Comparison of ENCODE assay signal across 12 cellular contexts in genomic region chr11:35275808-35276170, GRCh38.
DNase-seq lines count a peak whose midpoint lies in the region; ATAC-seq lines count a peak whose summit lies in the region.
"Had no signal": no experiment of that assay in that cellular context is flagged by ENCODE, and none has a peak within 500 bp of the region (broad histone marks: within the 10 kb centered on the region; RNA-seq: fewer than 3 reads in every experiment).

No MANE protein-coding gene starts in this region.

- H3K4me1 Mint-ChIP-seq in dendritic cell treated with granulocyte-macrophage colony-stimulating factor and Interleukin-4, amounts not matched to agents 40 ng/mL and 50 ng/mL, for 4 days (ENCODE audit: low read depth), result peaks cover 71% of the 10 kb centered on the region
- H3K4me1 Mint-ChIP-seq: neural crest cell had no signal

- DNase-seq in AG08395 (ENCODE audit: low spot score) (peak; percentile 43), RPMI7951 (ENCODE audit: low read depth) (peak; percentile 35), pons (ENCODE audit: low spot score) (peak; percentile 56), SKM-1 treated with dmso at 0.1 percent for 144 hours (lab: John Stamatoyannopoulos, UW; ENCODE audit: unreplicated experiment) (no peak)
- DNase-seq: activated CD8-positive, alpha-beta memory T cell treated with anti-CD3 and anti-CD28 coated beads, Interleukin-2, amount 10 ng/mL, durations not matched to agents 7 days and 5 days; SIG-M5 had no signal

- no peak overlapping the region for H3K4me3 Mint-ChIP-seq in dendritic cell treated with granulocyte-macrophage colony-stimulating factor and Interleukin-4, amounts not matched to agents 40 ng/mL and 50 ng/mL, for 4 days
- H3K4me3 Mint-ChIP-seq: activated CD8-positive, alpha-beta memory T cell treated with anti-CD3 and anti-CD28 coated beads, Interleukin-2, amount 10 ng/mL, durations not matched to agents 7 days and 5 days; neural crest cell had no signal

- no peaks in the 10 kb centered on the region for H3K9me3 Mint-ChIP-seq in dendritic cell treated with granulocyte-macrophage colony-stimulating factor and Interleukin-4, amounts not matched to agents 40 ng/mL and 50 ng/mL, for 4 days
- H3K9me3 Mint-ChIP-seq: neural crest cell had no signal

- H3K27me3 Mint-ChIP-seq in dendritic cell treated with granulocyte-macrophage colony-stimulating factor and Interleukin-4, amounts not matched to agents 40 ng/mL and 50 ng/mL, for 4 days, result no peaks in the 10 kb centered on the region

- intact Hi-C loops in dendritic cell treated with granulocyte-macrophage colony-stimulating factor and Interleukin-4, amounts not matched to agents 40 ng/mL and 50 ng/mL, for 4 days (cut with micrococcal nuclease), result no loop called here

- peak overlapping the region; percentile 7 for H3K27ac Mint-ChIP-seq in dendritic cell treated with granulocyte-macrophage colony-stimulating factor and Interleukin-4, amounts not matched to agents 40 ng/mL and 50 ng/mL, for 4 days

- no peaks in the 10 kb centered on the region for H3K36me3 Mint-ChIP-seq in dendritic cell treated with granulocyte-macrophage colony-stimulating factor and Interleukin-4, amounts not matched to agents 40 ng/mL and 50 ng/mL, for 4 days (ENCODE audit: low read depth)

- ATAC-seq in HG03045 (IDR thresholded peaks at IDR 0.05; ENCODE audit: unreplicated experiment), result no peak
- ATAC-seq in HG03039 (IDR thresholded peaks at IDR 0.05; ENCODE audit: unreplicated experiment), result no peak
- ATAC-seq in HG03521 (IDR thresholded peaks at IDR 0.05; ENCODE audit: unreplicated experiment), result no peak
- ATAC-seq: activated CD8-positive, alpha-beta memory T cell treated with anti-CD3 and anti-CD28 coated beads, Interleukin-2, amount 10 ng/mL, durations not matched to agents 7 days and 5 days; K562 had no signal
